In genomic region chr2:47345584-47345913, GRCh38 we compare ENCODE assay signal across 9 cellular contexts. TPM values are rescaled to one million over a fixed set of nuclear protein-coding genes. Genes with fewer than 3 reads are reported as not detected.
DNase-seq lines count a peak whose midpoint lies in the region; ATAC-seq and TF ChIP-seq lines count a peak whose summit lies in the region.
"Had no signal": no experiment of that assay in that cellular context is flagged by ENCODE, and none has a peak within 500 bp of the region (broad histone marks: within the 10 kb centered on the region; RNA-seq: fewer than 3 reads in every experiment).

No MANE protein-coding gene starts in this region.

- peaks cover 19% of the 10 kb centered on the region for H3K4me1 Mint-ChIP-seq in chondrocyte (ENCODE audit: low read depth)

- intact Hi-C loops in heart left ventricle (cut with DNase I) (no loop called here), Right ventricle myocardium superior (cut with DNase I) (no loop called here), mucosa of descending colon (cut with DNase I, micrococcal nuclease) (no loop called here), uterus (cut with DNase I; ENCODE audit: low total_unique reads) (no loop called here)

- peak overlapping the region; percentile 52 for H3K4me3 Mint-ChIP-seq in chondrocyte (ENCODE audit: unreplicated experiment)
- H3K4me3 Mint-ChIP-seq: activated naive CD4-positive, alpha-beta T cell treated with anti-CD3 and anti-CD28 coated beads for 36 hours had no signal

- H3K27me3 Mint-ChIP-seq in chondrocyte (ENCODE audit: low read depth) = no peaks in the 10 kb centered on the region

- peak in 1 of 4 donors; percentile 12 for ATAC-seq in heart left ventricle
- ATAC-seq in Right ventricle myocardium superior (ENCODE audit: poor library complexity) = no peak
- peak; percentile 11 for ATAC-seq in mucosa of descending colon
- ATAC-seq in HG03565 (IDR thresholded peaks at IDR 0.05; ENCODE audit: unreplicated experiment) = no peak

- H3K27ac ChIP-seq in heart left ventricle = peak overlapping the region; percentile 41 to 87 (median 80)
- peak overlapping the region; percentile 63 to 71 for H3K27ac ChIP-seq in uterus

- H3K4me1 ChIP-seq in heart left ventricle (peaks cover 0 to 27% (median 8%) of the 10 kb centered on the region in 12 donors), mucosa of descending colon (ENCODE audit: low read depth) (peaks cover 35% of the 10 kb centered on the region), uterus (no peaks in the 10 kb centered on the region)

- TF ChIP-seq POLR2A in heart left ventricle (IDR thresholded peaks at IDR 0.05) = no peak
- TF ChIP-seq POLR2A in uterus (IDR thresholded peaks at IDR 0.05) = no peak

- H3K9me3 ChIP-seq in heart left ventricle (no peaks in the 10 kb centered on the region), mucosa of descending colon (no peaks in the 10 kb centered on the region), uterus (no peaks in the 10 kb centered on the region)

- H3K27me3 ChIP-seq in heart left ventricle = no peaks in the 10 kb centered on the region
- no peaks in the 10 kb centered on the region for H3K27me3 ChIP-seq in uterus

- no peaks in the 10 kb centered on the region for H3K9me3 Mint-ChIP-seq in chondrocyte (ENCODE audit: low read depth)
- H3K9me3 Mint-ChIP-seq: activated naive CD4-positive, alpha-beta T cell treated with anti-CD3 and anti-CD28 coated beads for 36 hours had no signal

- 11 to 32% (median 17%) methylated on average over 4 of the region's 4 CpGs for WGBS in heart left ventricle, 4 donors

- no peaks in the 10 kb centered on the region for H3K36me3 ChIP-seq in heart left ventricle
- H3K36me3 ChIP-seq in mucosa of descending colon (ENCODE audit: low read depth) = no peaks in the 10 kb centered on the region
- no peaks in the 10 kb centered on the region for H3K36me3 ChIP-seq in uterus

- H3K27ac Mint-ChIP-seq in chondrocyte (ENCODE audit: unreplicated experiment) = peak overlapping the region; percentile 33
- H3K27ac Mint-ChIP-seq: activated naive CD4-positive, alpha-beta T cell treated with anti-CD3 and anti-CD28 coated beads for 36 hours had no signal

- no peak for TF ChIP-seq CTCF in heart left ventricle (IDR thresholded peaks at IDR 0.05)
- no peak for TF ChIP-seq CTCF in chondrocyte (IDR thresholded peaks at IDR 0.05)
- TF ChIP-seq CTCF in mucosa of descending colon (IDR thresholded peaks at IDR 0.05) = no peak
- no peak for TF ChIP-seq CTCF in uterus (IDR thresholded peaks at IDR 0.05)

- DNase-seq in heart left ventricle = no peak
- no peak for DNase-seq in Right ventricle myocardium superior
- no peak for DNase-seq in chondrocyte (ENCODE audit: low spot score)
- DNase-seq in mucosa of descending colon = no peak
- DNase-seq in uterus = no peak
- no peak for DNase-seq in glomerular visceral epithelial cell (ENCODE audit: extremely low spot score)
- DNase-seq in NCI-H526 treated with DMSO at 0.1 percent for 48 hours (lab: John Stamatoyannopoulos, UW) = no peak
- DNase-seq: activated naive CD4-positive, alpha-beta T cell treated with anti-CD3 and anti-CD28 coated beads for 36 hours had no signal

- no peaks in the 10 kb centered on the region for H3K36me3 Mint-ChIP-seq in chondrocyte (ENCODE audit: low read depth)

- H3K4me3 ChIP-seq in heart left ventricle (peak overlapping the region in 10 of 12 donors; percentile 21 to 53 (median 46)), mucosa of descending colon (no peak overlapping the region), uterus (no peak overlapping the region)

RNA-seq across cellular contexts. Expression of gene EPCAM, which starts 23.6 kb away (rescaled TPM):
- total RNA-seq in heart left ventricle (1 to 10 TPM in 1 of 9 donors, under 1 TPM in 3, not detected in 5; 0.20 to 1.1 (median 0.37) TPM), Right ventricle myocardium superior (not detected), chondrocyte (0.75 to 6.4 TPM (median 5.4 TPM) in 3 replicates), mucosa of descending colon (1,000 to 10,000 TPM in 2 of 3 donors, 100 to 1,000 TPM in 1; 730 to 1,842 (median 1,636) TPM), uterus (10 to 100 TPM in 1 of 4 donors, 1 to 10 TPM in 1, under 1 TPM in 1, not detected in 1; 0.59 to 35.7 (median 1.0) TPM)
- polyA plus RNA-seq in heart left ventricle = under 1 TPM; 0.15 to 0.30 TPM

RNA-seq across cellular contexts. Expression of gene MSH2, which starts 57.4 kb away (rescaled TPM):
- total RNA-seq in heart left ventricle = 10 to 100 TPM in 7 of 9 donors, 1 to 10 TPM in 2; 7.7 to 19.0 (median 13.2) TPM
- 10 to 100 TPM in 1 of 2 donors, 1 to 10 TPM in 1; 4.4 to 11.4 TPM for polyA plus RNA-seq in heart left ventricle
- total RNA-seq in Right ventricle myocardium superior = 11.1 TPM
- 21.0 to 29.1 TPM (median 21.0 TPM) in 3 replicates for total RNA-seq in chondrocyte
- total RNA-seq in mucosa of descending colon = 10 to 100 TPM; 10.7 to 17.4 (median 12.8) TPM
- 10 to 100 TPM; 13.5 to 76.7 (median 24.6) TPM for total RNA-seq in uterus

Comparison
In these comparisons a context has a peak if more than half of its experiments do, and no peak if none do; other contexts are left out.
1. H3K4me3 ChIP-seq: peak in heart left ventricle (10 of 12); none in mucosa of descending colon (single experiment) and uterus (0 of 2).
2. RNA of gene EPCAM, which starts 23.6 kb away (total RNA-seq): 730 to 1,842 TPM in mucosa of descending colon; 0.75 to 6.4 TPM in chondrocyte, 0.59 to 35.7 TPM in uterus, 0.20 to 1.1 TPM in heart left ventricle and not detected in Right ventricle myocardium superior (single experiment); every median in the first group is over 10 times any median in the second.